Comparison of ENCODE assay signal across 23 cellular contexts in the genomic region with DNA sequence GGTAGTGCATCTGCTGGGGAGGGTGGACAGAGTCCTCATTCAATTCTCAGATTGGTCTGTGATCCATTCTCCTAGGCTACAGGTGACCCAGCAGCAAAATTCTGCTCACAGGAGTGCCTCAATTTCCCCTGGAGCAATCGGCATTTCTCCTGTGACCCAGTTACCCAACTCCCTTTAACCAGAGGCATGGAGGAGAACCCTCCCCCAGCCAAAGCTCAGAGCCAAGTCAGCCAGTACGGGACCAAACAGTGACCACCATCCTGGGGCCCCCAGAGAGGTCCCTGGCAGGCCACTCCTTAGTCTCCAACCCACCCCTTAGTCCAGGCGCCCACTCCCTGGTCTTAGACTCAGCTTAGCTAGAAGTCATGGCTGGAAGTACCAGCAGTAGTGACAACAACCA.
A peak's percentile ranks its signal among the peaks of the same experiment; 100 is the strongest.
DNase-seq lines count a peak whose midpoint lies in the region; ATAC-seq and TF ChIP-seq lines count a peak whose summit lies in the region.
"Had no signal": no experiment of that assay in that cellular context is flagged by ENCODE, and none has a peak within 500 bp of the region (broad histone marks: within the 10 kb centered on the region; RNA-seq: fewer than 3 reads in every experiment).

No MANE protein-coding gene starts in this region.

- H3K36me3 ChIP-seq in heart left ventricle, result peaks cover 0 to 15% (median 0%) of the 10 kb centered on the region in 9 donors
- H3K36me3 ChIP-seq: BE2C had no signal

- no peaks in the 10 kb centered on the region for H3K27me3 ChIP-seq in heart left ventricle
- H3K27me3 ChIP-seq: BE2C, BLaER1 had no signal

- H3K9me3 ChIP-seq in T-helper 17 cell (ENCODE audit: control insufficient read depth, low read length, poor library complexity, severe bottlenecking) (no peaks in the 10 kb centered on the region), heart left ventricle (peaks cover 0 to 4% (median 0%) of the 10 kb centered on the region in 12 donors)
- H3K9me3 ChIP-seq: BE2C, BLaER1 had no signal

- H3K36me3 Mint-ChIP-seq in T-helper 17 cell (ENCODE audit: low read depth) (peaks cover 8% of the 10 kb centered on the region), osteocyte (ENCODE audit: unreplicated experiment) (no peaks in the 10 kb centered on the region)

- TF ChIP-seq CTCF in 22Rv1 (IDR thresholded peaks at IDR 0.05), result no peak
- no peak for TF ChIP-seq CTCF in osteocyte (IDR thresholded peaks at IDR 0.05)
- TF ChIP-seq CTCF in heart left ventricle (IDR thresholded peaks at IDR 0.05), result no peak

- peak overlapping the region; percentile 85 for H3K27ac ChIP-seq in 22Rv1
- H3K27ac ChIP-seq in heart left ventricle, result no peak overlapping the region
- H3K27ac ChIP-seq: BLaER1 had no signal

- H3K27ac Mint-ChIP-seq in T-helper 17 cell (peak overlapping the region; percentile 14), osteocyte (ENCODE audit: unreplicated experiment) (no peak overlapping the region)
- H3K27ac Mint-ChIP-seq: CD14-positive monocyte; CD4-positive, alpha-beta memory T cell had no signal

- intact Hi-C loops in cardiac septum (cut with DNase I) (no loop called here), heart left ventricle (cut with DNase I) (no loop called here)

- no peak for TF ChIP-seq POLR2A in heart left ventricle (IDR thresholded peaks at IDR 0.05)

- H3K4me3 ChIP-seq in heart left ventricle, result no peak overlapping the region
- H3K4me3 ChIP-seq: BLaER1, GM12878 had no signal

- no peaks in the 10 kb centered on the region for H3K4me1 ChIP-seq in heart left ventricle
- H3K4me1 ChIP-seq: BE2C, BLaER1 had no signal

- no peaks in the 10 kb centered on the region for H3K4me1 Mint-ChIP-seq in T-helper 17 cell
- H3K4me1 Mint-ChIP-seq in osteocyte (ENCODE audit: unreplicated experiment), result no peaks in the 10 kb centered on the region
- H3K4me1 Mint-ChIP-seq: CD14-positive monocyte; CD4-positive, alpha-beta memory T cell; CD8-positive, alpha-beta memory T cell had no signal

- no peak for ATAC-seq in T-helper 17 cell
- no peak for ATAC-seq in heart left ventricle
- ATAC-seq: GM12878 had no signal

- DNase-seq in T-helper 17 cell, result no peak
- DNase-seq in osteocyte (ENCODE audit: extremely low spot score, unreplicated experiment), result peak; percentile 66
- no peak for DNase-seq in cardiac septum (ENCODE audit: low spot score)
- no peak for DNase-seq in heart left ventricle
- no peak for DNase-seq in foreskin melanocyte
- DNase-seq: 8988T; ACHN; BE2C; CD4-positive, alpha-beta memory T cell; CD4-positive, CD25-positive, alpha-beta regulatory T cell; CD8-positive, alpha-beta memory T cell; COR-L47; DMS 273 treated with DMSO at 0.1 percent for 48 hours; DMS153; DMS53; DMS79; DND-41; EL; GDM1 had no signal

- peaks cover 20% of the 10 kb centered on the region for H3K9me3 Mint-ChIP-seq in osteocyte (ENCODE audit: unreplicated experiment)
- H3K9me3 Mint-ChIP-seq: CD4-positive, alpha-beta memory T cell; CD8-positive, alpha-beta memory T cell had no signal

- H3K4me3 Mint-ChIP-seq in T-helper 17 cell (no peak overlapping the region), osteocyte (ENCODE audit: unreplicated experiment) (no peak overlapping the region)
- H3K4me3 Mint-ChIP-seq: CD14-positive monocyte; CD8-positive, alpha-beta memory T cell had no signal

- 89 to 95% (median 93%) methylated on average over 3 of the region's 3 CpGs for WGBS in heart left ventricle, 4 donors

- H3K27me3 Mint-ChIP-seq in T-helper 17 cell, result no peaks in the 10 kb centered on the region
- H3K27me3 Mint-ChIP-seq in osteocyte (ENCODE audit: unreplicated experiment), result no peaks in the 10 kb centered on the region
- H3K27me3 Mint-ChIP-seq: CD4-positive, alpha-beta memory T cell; CD4-positive, CD25-positive, alpha-beta regulatory T cell; CD8-positive, alpha-beta memory T cell had no signal
